ENCODE assay signal across 8 cellular contexts in genomic region chr16:27203429-27204231, GRCh38. TPM values are rescaled to one million over a fixed set of nuclear protein-coding genes. Genes with fewer than 3 reads are reported as not detected.
A peak's percentile ranks its signal among the peaks of the same experiment; 100 is the strongest.
DNase-seq lines count a peak whose midpoint lies in the region; ATAC-seq, FAIRE-seq and TF ChIP-seq lines count a peak whose summit lies in the region.

Gene KDM8 (plus strand): TSS chr16:27203526. CDS start chr16:27210124, 6,598 bp downstream.

- H3K9me3 ChIP-seq in WERI-Rb-1 (ENCODE audit: severe bottlenecking) (no peaks in the 10 kb centered on the region), smooth muscle cell (replicated peaks; ENCODE audit: low read depth) (no peaks in the 10 kb centered on the region)

- no peak for FAIRE-seq in bronchial epithelial cell (lab: Jason Lieb, UNC)

- H3K4me3 ChIP-seq in WERI-Rb-1 (ENCODE audit: low read depth, low read length) = peak within 1 kb of the TSS; percentile 72
- H3K4me3 ChIP-seq in bronchial epithelial cell (ENCODE audit: low read depth, low read length) = peak within 1 kb of the TSS; percentile 94
- H3K4me3 ChIP-seq in smooth muscle cell = peak within 1 kb of the TSS; percentile 64

- no peaks in the 10 kb centered on the region for H3F3A ChIP-seq in smooth muscle cell (ENCODE audit: low read depth)

- DNase-seq in ACHN = peak; percentile 100
- DNase-seq in NCI-H2227 (lab: John Stamatoyannopoulos, UW; ENCODE audit: unreplicated experiment) = peak; percentile 100
- peak; percentile 99 for DNase-seq in WERI-Rb-1
- peak; percentile 98 for DNase-seq in bronchial epithelial cell (ENCODE audit: low read depth)
- DNase-seq in iPS-NIHi7 (ENCODE audit: extremely low spot score) = peak; percentile 99
- peak; percentile 97 for DNase-seq in smooth muscle cell (lab: John Stamatoyannopoulos, UW; ENCODE audit: unreplicated experiment)

- WGBS in smooth muscle cell (ENCODE audit: low lambda C conversion rate) = 1% methylated on average over 69 of the region's 69 CpGs

- H3K36me3 ChIP-seq in WERI-Rb-1 = no peaks in the 10 kb centered on the region
- no peaks in the 10 kb centered on the region for H3K36me3 ChIP-seq in bronchial epithelial cell (ENCODE audit: control insufficient read depth, insufficient read depth, low read length)
- H3K36me3 ChIP-seq in smooth muscle cell (ENCODE audit: low read depth) = no peaks in the 10 kb centered on the region

- peak within 1 kb of the TSS; percentile 97 for H3K4me2 ChIP-seq in smooth muscle cell

- peak within 1 kb of the TSS; percentile 97 for H3K27ac ChIP-seq in WERI-Rb-1
- H3K27ac ChIP-seq in smooth muscle cell (ENCODE audit: low read depth) = peak within 1 kb of the TSS; percentile 90

- no peak for TF ChIP-seq CTCF in WERI-Rb-1 (IDR thresholded peaks at IDR 0.05; ENCODE audit: low read depth, low read length)
- TF ChIP-seq CTCF in bronchial epithelial cell (IDR thresholded peaks at IDR 0.05; ENCODE audit: insufficient read depth, low read length, severe bottlenecking) = no peak
- TF ChIP-seq CTCF in smooth muscle cell (IDR thresholded peaks at IDR 0.05; ENCODE audit: borderline replicate concordance, insufficient read depth, poor library complexity, severe bottlenecking) = no peak

- H3K9ac ChIP-seq in smooth muscle cell (ENCODE audit: low read depth) = peak within 1 kb of the TSS; percentile 92

- peaks cover 7% of the 10 kb centered on the region for H3K4me1 ChIP-seq in smooth muscle cell (ENCODE audit: low read depth)

- peak within 1 kb of the TSS; percentile 92 for H2AFZ ChIP-seq in smooth muscle cell (ENCODE audit: low read depth)

- H3K27me3 ChIP-seq in WERI-Rb-1 (ENCODE audit: insufficient read depth, low read depth, severe bottlenecking) (no peaks in the 10 kb centered on the region), bronchial epithelial cell (ENCODE audit: control insufficient read depth, insufficient read depth, low read length) (no peaks in the 10 kb centered on the region), smooth muscle cell (ENCODE audit: low read depth) (no peaks in the 10 kb centered on the region)

- ATAC-seq in GM18873 (IDR thresholded peaks at IDR 0.05; ENCODE audit: low FRiP score, unreplicated experiment) (peak; percentile 88), HG03139 (IDR thresholded peaks at IDR 0.05; ENCODE audit: unreplicated experiment) (peak; percentile 70)

- H4K20me1 ChIP-seq in smooth muscle cell (ENCODE audit: low read depth) = no peaks in the 10 kb centered on the region

- H3K79me2 ChIP-seq in smooth muscle cell (ENCODE audit: low read depth) = peaks cover 6% of the 10 kb centered on the region

- in situ Hi-C loops in ACHN (cut with HindIII; ENCODE audit: low pct_ligation_motif_present, low pct_unique_long_range_greater_than_20kb, low sequenced_read_pairs) = no loop called here

RNA-seq across cellular contexts. Expression of gene KDM8, which starts in this region (rescaled TPM):
- total RNA-seq in bronchial epithelial cell (1.7 and 1.8 TPM in 2 replicates), smooth muscle cell (0.81 and 2.6 TPM in 2 replicates)
- 3.1 and 3.5 TPM in 2 replicates for polyA plus RNA-seq in smooth muscle cell

Comparison
In these comparisons a context has a peak if more than half of its experiments do, and no peak if none do; other contexts are left out.
1. Peak in every context shown above with its lines: DNase-seq, ATAC-seq, H3K4me3 ChIP-seq and H3K27ac ChIP-seq.